Comparison of ENCODE assay signal across 1 cellular context in the genomic region with DNA sequence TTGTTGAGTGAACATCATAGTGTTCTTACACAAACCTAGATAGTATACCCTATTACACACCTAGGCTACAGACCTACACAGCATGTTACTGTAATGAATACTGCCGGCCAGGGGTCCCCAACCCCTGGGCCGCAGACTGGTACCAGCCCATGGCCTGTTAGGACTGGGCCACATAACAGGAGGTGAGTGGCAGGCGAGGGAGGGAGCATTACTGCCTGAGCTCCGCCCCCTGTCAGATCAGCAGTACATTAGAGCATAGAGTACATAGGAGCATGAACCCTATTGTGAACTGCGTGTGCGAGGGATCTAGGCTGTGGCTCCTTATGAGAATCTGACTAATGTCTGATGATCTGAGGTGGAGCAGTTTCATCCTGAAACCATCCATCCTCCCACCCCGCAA.
TF ChIP-seq lines count a peak whose summit lies in the region.

No MANE protein-coding gene starts in this region.

TF ChIP-seq in HepG2, 621 proteins besides CTCF, POLR2A, EP300 and RAD21:
- TF ChIP-seq KDM2A (CRISPR knock-in tag; IDR thresholded peaks at IDR 0.05; ENCODE audit: borderline replicate concordance, low read depth) (peak; percentile 27; the same call in 1 of the 2 replicates), TCF12 (IDR thresholded peaks at IDR 0.05) (no peak), TCF12 (CRISPR knock-in tag; IDR thresholded peaks at IDR 0.05) (no peak), YY1 (IDR thresholded peaks at IDR 0.05; ENCODE audit: insufficient read depth, insufficient replicate concordance, low read depth, low read length) (no peak), ZMYM4 (CRISPR knock-in tag; IDR thresholded peaks at IDR 0.05) (no peak), ZNF343 (CRISPR knock-in tag; IDR thresholded peaks at IDR 0.05) (no peak), CENPX (CRISPR knock-in tag; IDR thresholded peaks at IDR 0.05) (no peak), LCORL (IDR thresholded peaks at IDR 0.05) (no peak), LCORL (CRISPR knock-in tag; IDR thresholded peaks at IDR 0.05) (no peak), CCAR2 (optimal IDR thresholded peaks at IDR 0.05; ENCODE audit: low read depth, low read length) (no peak), ESRRA (CRISPR knock-in tag; IDR thresholded peaks at IDR 0.05; ENCODE audit: low read depth) (no peak), NFATC3 (CRISPR knock-in tag; IDR thresholded peaks at IDR 0.05) (no peak), GATAD2A (CRISPR knock-in tag; IDR thresholded peaks at IDR 0.05) (no peak), SALL1 (CRISPR knock-in tag; IDR thresholded peaks at IDR 0.05) (peak; percentile 20; the same call in 1 of the 2 replicates), SNAPC2 (CRISPR knock-in tag; IDR thresholded peaks at IDR 0.05) (no peak), RBM39 (IDR thresholded peaks at IDR 0.05; ENCODE audit: low read depth, low read length, poor library complexity, severe bottlenecking) (no peak)
- TF ChIP-seq, protein P1, sequence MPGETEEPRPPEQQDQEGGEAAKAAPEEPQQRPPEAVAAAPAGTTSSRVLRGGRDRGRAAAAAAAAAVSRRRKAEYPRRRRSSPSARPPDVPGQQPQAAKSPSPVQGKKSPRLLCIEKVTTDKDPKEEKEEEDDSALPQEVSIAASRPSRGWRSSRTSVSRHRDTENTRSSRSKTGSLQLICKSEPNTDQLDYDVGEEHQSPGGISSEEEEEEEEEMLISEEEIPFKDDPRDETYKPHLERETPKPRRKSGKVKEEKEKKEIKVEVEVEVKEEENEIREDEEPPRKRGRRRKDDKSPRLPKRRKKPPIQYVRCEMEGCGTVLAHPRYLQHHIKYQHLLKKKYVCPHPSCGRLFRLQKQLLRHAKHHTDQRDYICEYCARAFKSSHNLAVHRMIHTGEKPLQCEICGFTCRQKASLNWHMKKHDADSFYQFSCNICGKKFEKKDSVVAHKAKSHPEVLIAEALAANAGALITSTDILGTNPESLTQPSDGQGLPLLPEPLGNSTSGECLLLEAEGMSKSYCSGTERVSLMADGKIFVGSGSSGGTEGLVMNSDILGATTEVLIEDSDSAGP (CRISPR knock-in tag; IDR thresholded peaks at IDR 0.05; ENCODE audit: borderline replicate concordance) = 0 out of 2 replicates have a peak, but pooled peaks have one; percentile 15
- TF ChIP-seq, protein P2, sequence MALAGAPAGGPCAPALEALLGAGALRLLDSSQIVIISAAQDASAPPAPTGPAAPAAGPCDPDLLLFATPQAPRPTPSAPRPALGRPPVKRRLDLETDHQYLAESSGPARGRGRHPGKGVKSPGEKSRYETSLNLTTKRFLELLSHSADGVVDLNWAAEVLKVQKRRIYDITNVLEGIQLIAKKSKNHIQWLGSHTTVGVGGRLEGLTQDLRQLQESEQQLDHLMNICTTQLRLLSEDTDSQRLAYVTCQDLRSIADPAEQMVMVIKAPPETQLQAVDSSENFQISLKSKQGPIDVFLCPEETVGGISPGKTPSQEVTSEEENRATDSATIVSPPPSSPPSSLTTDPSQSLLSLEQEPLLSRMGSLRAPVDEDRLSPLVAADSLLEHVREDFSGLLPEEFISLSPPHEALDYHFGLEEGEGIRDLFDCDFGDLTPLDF (CRISPR knock-in tag; IDR thresholded peaks at IDR 0.05) = no peak
- TF ChIP-seq, protein P3, sequence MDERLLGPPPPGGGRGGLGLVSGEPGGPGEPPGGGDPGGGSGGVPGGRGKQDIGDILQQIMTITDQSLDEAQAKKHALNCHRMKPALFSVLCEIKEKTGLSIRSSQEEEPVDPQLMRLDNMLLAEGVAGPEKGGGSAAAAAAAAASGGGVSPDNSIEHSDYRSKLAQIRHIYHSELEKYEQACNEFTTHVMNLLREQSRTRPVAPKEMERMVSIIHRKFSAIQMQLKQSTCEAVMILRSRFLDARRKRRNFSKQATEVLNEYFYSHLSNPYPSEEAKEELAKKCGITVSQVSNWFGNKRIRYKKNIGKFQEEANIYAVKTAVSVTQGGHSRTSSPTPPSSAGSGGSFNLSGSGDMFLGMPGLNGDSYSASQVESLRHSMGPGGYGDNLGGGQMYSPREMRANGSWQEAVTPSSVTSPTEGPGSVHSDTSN (CRISPR knock-in tag; IDR thresholded peaks at IDR 0.05) = peak; percentile 61
- TF ChIP-seq, protein P4, sequence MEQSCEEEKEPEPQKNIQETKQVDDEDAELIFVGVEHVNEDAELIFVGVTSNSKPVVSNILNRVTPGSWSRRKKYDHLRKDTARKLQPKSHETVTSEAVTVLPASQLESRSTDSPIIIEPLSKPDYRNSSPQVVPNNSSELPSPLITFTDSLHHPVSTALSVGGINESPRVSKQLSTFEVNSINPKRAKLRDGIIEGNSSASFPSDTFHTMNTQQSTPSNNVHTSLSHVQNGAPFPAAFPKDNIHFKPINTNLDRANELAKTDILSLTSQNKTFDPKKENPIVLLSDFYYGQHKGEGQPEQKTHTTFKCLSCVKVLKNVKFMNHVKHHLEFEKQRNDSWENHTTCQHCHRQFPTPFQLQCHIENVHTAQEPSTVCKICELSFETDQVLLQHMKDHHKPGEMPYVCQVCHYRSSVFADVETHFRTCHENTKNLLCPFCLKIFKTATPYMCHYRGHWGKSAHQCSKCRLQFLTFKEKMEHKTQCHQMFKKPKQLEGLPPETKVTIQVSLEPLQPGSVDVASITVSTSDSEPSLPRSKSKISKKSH (CRISPR knock-in tag; IDR thresholded peaks at IDR 0.05; ENCODE audit: borderline replicate concordance) = no peak
- TF ChIP-seq, protein P5, sequence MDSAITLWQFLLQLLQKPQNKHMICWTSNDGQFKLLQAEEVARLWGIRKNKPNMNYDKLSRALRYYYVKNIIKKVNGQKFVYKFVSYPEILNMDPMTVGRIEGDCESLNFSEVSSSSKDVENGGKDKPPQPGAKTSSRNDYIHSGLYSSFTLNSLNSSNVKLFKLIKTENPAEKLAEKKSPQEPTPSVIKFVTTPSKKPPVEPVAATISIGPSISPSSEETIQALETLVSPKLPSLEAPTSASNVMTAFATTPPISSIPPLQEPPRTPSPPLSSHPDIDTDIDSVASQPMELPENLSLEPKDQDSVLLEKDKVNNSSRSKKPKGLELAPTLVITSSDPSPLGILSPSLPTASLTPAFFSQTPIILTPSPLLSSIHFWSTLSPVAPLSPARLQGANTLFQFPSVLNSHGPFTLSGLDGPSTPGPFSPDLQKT (CRISPR knock-in tag; IDR thresholded peaks at IDR 0.05; ENCODE audit: borderline replicate concordance) = no peak
- TF ChIP-seq, protein P6, sequence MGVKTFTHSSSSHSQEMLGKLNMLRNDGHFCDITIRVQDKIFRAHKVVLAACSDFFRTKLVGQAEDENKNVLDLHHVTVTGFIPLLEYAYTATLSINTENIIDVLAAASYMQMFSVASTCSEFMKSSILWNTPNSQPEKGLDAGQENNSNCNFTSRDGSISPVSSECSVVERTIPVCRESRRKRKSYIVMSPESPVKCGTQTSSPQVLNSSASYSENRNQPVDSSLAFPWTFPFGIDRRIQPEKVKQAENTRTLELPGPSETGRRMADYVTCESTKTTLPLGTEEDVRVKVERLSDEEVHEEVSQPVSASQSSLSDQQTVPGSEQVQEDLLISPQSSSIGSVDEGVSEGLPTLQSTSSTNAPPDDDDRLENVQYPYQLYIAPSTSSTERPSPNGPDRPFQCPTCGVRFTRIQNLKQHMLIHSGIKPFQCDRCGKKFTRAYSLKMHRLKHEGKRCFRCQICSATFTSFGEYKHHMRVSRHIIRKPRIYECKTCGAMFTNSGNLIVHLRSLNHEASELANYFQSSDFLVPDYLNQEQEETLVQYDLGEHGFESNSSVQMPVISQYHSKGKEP (CRISPR knock-in tag; IDR thresholded peaks at IDR 0.05) = no peak
- TF ChIP-seq, protein P7, sequence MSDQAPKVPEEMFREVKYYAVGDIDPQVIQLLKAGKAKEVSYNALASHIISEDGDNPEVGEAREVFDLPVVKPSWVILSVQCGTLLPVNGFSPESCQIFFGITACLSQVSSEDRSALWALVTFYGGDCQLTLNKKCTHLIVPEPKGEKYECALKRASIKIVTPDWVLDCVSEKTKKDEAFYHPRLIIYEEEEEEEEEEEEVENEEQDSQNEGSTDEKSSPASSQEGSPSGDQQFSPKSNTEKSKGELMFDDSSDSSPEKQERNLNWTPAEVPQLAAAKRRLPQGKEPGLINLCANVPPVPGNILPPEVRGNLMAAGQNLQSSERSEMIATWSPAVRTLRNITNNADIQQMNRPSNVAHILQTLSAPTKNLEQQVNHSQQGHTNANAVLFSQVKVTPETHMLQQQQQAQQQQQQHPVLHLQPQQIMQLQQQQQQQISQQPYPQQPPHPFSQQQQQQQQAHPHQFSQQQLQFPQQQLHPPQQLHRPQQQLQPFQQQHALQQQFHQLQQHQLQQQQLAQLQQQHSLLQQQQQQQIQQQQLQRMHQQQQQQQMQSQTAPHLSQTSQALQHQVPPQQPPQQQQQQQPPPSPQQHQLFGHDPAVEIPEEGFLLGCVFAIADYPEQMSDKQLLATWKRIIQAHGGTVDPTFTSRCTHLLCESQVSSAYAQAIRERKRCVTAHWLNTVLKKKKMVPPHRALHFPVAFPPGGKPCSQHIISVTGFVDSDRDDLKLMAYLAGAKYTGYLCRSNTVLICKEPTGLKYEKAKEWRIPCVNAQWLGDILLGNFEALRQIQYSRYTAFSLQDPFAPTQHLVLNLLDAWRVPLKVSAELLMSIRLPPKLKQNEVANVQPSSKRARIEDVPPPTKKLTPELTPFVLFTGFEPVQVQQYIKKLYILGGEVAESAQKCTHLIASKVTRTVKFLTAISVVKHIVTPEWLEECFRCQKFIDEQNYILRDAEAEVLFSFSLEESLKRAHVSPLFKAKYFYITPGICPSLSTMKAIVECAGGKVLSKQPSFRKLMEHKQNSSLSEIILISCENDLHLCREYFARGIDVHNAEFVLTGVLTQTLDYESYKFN (CRISPR knock-in tag; conservative IDR thresholded peaks at IDR 0.05) = no peak
- TF ChIP-seq, protein P8, sequence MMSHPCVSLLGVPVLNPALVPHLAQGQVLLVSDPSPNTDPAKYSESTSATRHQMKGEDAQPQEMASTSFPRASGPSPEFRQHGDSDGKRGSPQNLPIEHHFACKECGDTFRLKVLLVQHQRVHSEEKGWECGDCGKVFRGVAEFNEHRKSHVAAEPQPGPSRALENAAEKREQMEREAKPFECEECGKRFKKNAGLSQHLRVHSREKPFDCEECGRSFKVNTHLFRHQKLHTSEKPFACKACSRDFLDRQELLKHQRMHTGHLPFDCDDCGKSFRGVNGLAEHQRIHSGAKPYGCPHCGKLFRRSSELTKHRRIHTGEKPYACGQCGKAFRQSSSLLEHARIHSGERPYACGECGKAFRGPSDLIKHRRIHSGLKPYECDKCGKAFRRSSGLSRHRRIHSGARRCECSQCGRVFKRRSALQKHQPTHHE (CRISPR knock-in tag; IDR thresholded peaks at IDR 0.05; ENCODE audit: borderline replicate concordance) = no peak
